1 cellular context compared by ENCODE assay signal in genomic region chr4:26995316-26995715, GRCh38.
TF ChIP-seq lines count a peak whose summit lies in the region.

No MANE protein-coding gene starts in this region.

TF ChIP-seq in GM23338, 12 proteins besides CTCF, POLR2A, EP300 and RAD21 (continued from another document):
- TF ChIP-seq, protein P1, sequence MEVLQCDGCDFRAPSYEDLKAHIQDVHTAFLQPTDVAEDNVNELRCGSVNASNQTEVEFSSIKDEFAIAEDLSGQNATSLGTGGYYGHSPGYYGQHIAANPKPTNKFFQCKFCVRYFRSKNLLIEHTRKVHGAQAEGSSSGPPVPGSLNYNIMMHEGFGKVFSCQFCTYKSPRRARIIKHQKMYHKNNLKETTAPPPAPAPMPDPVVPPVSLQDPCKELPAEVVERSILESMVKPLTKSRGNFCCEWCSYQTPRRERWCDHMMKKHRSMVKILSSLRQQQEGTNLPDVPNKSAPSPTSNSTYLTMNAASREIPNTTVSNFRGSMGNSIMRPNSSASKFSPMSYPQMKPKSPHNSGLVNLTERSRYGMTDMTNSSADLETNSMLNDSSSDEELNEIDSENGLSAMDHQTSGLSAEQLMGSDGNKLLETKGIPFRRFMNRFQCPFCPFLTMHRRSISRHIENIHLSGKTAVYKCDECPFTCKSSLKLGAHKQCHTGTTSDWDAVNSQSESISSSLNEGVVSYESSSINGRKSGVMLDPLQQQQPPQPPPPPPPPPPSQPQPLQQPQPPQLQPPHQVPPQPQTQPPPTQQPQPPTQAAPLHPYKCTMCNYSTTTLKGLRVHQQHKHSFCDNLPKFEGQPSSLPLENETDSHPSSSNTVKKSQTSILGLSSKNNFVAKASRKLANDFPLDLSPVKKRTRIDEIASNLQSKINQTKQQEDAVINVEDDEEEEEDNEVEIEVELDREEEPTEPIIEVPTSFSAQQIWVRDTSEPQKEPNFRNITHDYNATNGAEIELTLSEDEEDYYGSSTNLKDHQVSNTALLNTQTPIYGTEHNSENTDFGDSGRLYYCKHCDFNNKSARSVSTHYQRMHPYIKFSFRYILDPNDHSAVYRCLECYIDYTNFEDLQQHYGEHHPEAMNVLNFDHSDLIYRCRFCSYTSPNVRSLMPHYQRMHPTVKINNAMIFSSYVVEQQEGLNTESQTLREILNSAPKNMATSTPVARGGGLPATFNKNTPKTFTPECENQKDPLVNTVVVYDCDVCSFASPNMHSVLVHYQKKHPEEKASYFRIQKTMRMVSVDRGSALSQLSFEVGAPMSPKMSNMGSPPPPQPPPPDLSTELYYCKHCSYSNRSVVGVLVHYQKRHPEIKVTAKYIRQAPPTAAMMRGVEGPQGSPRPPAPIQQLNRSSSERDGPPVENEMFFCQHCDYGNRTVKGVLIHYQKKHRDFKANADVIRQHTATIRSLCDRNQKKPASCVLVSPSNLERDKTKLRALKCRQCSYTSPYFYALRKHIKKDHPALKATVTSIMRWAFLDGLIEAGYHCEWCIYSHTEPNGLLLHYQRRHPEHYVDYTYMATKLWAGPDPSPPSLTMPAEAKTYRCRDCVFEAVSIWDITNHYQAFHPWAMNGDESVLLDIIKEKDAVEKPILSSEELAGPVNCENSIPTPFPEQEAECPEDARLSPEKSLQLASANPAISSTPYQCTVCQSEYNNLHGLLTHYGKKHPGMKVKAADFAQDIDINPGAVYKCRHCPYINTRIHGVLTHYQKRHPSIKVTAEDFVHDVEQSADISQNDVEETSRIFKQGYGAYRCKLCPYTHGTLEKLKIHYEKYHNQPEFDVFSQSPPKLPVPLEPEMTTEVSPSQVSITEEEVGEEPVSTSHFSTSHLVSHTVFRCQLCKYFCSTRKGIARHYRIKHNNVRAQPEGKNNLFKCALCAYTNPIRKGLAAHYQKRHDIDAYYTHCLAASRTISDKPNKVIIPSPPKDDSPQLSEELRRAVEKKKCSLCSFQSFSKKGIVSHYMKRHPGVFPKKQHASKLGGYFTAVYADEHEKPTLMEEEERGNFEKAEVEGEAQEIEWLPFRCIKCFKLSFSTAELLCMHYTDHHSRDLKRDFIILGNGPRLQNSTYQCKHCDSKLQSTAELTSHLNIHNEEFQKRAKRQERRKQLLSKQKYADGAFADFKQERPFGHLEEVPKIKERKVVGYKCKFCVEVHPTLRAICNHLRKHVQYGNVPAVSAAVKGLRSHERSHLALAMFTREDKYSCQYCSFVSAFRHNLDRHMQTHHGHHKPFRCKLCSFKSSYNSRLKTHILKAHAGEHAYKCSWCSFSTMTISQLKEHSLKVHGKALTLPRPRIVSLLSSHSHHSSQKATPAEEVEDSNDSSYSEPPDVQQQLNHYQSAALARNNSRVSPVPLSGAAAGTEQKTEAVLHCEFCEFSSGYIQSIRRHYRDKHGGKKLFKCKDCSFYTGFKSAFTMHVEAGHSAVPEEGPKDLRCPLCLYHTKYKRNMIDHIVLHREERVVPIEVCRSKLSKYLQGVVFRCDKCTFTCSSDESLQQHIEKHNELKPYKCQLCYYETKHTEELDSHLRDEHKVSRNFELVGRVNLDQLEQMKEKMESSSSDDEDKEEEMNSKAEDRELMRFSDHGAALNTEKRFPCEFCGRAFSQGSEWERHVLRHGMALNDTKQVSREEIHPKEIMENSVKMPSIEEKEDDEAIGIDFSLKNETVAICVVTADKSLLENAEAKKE (CRISPR knock-in tag; IDR thresholded peaks at IDR 0.05), result no peak
- TF ChIP-seq, protein P2, sequence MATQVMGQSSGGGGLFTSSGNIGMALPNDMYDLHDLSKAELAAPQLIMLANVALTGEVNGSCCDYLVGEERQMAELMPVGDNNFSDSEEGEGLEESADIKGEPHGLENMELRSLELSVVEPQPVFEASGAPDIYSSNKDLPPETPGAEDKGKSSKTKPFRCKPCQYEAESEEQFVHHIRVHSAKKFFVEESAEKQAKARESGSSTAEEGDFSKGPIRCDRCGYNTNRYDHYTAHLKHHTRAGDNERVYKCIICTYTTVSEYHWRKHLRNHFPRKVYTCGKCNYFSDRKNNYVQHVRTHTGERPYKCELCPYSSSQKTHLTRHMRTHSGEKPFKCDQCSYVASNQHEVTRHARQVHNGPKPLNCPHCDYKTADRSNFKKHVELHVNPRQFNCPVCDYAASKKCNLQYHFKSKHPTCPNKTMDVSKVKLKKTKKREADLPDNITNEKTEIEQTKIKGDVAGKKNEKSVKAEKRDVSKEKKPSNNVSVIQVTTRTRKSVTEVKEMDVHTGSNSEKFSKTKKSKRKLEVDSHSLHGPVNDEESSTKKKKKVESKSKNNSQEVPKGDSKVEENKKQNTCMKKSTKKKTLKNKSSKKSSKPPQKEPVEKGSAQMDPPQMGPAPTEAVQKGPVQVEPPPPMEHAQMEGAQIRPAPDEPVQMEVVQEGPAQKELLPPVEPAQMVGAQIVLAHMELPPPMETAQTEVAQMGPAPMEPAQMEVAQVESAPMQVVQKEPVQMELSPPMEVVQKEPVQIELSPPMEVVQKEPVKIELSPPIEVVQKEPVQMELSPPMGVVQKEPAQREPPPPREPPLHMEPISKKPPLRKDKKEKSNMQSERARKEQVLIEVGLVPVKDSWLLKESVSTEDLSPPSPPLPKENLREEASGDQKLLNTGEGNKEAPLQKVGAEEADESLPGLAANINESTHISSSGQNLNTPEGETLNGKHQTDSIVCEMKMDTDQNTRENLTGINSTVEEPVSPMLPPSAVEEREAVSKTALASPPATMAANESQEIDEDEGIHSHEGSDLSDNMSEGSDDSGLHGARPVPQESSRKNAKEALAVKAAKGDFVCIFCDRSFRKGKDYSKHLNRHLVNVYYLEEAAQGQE (IDR thresholded peaks at IDR 0.05; ENCODE audit: unreplicated experiment), result no peak
- TF ChIP-seq STAT1 (IDR thresholded peaks at IDR 0.05; ENCODE audit: unreplicated experiment), result no peak
